1 cellular context compared by ENCODE assay signal in the genomic region with DNA sequence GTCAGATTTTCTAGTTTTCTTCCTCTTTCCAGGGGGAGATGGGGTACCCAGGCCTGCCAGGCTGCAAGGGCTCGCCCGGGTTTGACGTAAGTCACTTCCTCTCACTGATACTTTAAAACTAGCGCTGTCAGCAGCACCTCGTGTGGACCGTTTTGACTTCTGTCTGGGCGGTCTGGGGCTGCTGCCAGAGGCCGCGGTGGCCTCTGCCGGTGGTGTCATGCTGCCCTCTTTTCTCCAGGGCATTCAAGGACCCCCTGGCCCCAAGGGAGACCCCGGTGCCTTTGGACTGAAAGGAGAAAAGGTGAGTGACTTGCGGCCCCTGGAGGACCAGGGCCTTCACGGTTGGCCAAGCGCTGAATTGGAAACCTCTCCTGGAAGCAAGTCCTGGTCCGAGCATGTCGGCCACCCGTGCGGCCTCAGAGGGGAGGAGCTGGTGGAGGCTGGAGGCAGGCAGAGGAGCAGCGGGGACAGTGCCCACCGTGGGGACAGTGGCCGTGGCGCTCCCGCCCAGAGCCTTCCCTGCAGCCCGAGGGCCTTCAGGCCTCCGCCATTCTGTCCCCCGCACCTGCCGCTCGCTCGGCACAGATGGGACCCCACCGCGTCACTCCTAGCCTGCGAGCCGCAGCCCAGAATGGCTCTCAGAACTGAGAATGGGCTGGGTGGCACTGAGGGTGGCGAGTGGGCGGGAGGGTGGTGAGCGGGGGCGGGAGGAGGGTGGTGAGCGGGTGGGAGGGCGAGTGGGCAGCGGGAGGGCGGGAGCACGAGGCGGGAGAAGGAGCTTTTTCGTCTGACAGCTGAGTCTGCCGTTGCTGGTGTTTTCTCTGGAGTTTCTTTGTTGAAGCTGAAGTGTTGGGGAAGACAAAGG.
TF ChIP-seq lines count a peak whose summit lies in the region.

No MANE protein-coding gene starts in this region.

TF ChIP-seq in IMR-90, 13 proteins besides CTCF, POLR2A, EP300 and RAD21 (continued from another document):
- TF ChIP-seq MAFK (IDR thresholded peaks at IDR 0.05; ENCODE audit: low read depth, low read length) (no peak), RFX5 (IDR thresholded peaks at IDR 0.05; ENCODE audit: low read depth, low read length) (no peak), FOS (IDR thresholded peaks at IDR 0.05; ENCODE audit: low read depth, low read length) (no peak), SMC3 (IDR thresholded peaks at IDR 0.05; ENCODE audit: low read depth, low read length) (no peak), CHD1 (IDR thresholded peaks at IDR 0.05; ENCODE audit: low read depth, low read length) (no peak), BHLHE40 (IDR thresholded peaks at IDR 0.05; ENCODE audit: low read depth, low read length) (no peak), MXI1 (IDR thresholded peaks at IDR 0.05; ENCODE audit: borderline replicate concordance, low read depth, low read length) (no peak), MAZ (IDR thresholded peaks at IDR 0.05; ENCODE audit: borderline replicate concordance, low read depth, low read length) (no peak), NFE2L2 (IDR thresholded peaks at IDR 0.05; ENCODE audit: low read depth, low read length) (no peak), RCOR1 (IDR thresholded peaks at IDR 0.05; ENCODE audit: insufficient replicate concordance, low read length) (no peak)
- TF ChIP-seq, protein P1, sequence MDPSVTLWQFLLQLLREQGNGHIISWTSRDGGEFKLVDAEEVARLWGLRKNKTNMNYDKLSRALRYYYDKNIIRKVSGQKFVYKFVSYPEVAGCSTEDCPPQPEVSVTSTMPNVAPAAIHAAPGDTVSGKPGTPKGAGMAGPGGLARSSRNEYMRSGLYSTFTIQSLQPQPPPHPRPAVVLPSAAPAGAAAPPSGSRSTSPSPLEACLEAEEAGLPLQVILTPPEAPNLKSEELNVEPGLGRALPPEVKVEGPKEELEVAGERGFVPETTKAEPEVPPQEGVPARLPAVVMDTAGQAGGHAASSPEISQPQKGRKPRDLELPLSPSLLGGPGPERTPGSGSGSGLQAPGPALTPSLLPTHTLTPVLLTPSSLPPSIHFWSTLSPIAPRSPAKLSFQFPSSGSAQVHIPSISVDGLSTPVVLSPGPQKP (IDR thresholded peaks at IDR 0.05; ENCODE audit: borderline replicate concordance, low read depth, low read length): no peak
- TF ChIP-seq, protein P2, sequence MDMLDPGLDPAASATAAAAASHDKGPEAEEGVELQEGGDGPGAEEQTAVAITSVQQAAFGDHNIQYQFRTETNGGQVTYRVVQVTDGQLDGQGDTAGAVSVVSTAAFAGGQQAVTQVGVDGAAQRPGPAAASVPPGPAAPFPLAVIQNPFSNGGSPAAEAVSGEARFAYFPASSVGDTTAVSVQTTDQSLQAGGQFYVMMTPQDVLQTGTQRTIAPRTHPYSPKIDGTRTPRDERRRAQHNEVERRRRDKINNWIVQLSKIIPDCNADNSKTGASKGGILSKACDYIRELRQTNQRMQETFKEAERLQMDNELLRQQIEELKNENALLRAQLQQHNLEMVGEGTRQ (IDR thresholded peaks at IDR 0.05; ENCODE audit: low read depth, low read length): no peak
